ENCODE assay signal across 24 cellular contexts in genomic region chr11:3232956-3233355, GRCh38. TPM values are rescaled to one million over a fixed set of nuclear protein-coding genes. Genes with fewer than 3 reads are reported as not detected.
"Had no signal": no experiment of that assay in that cellular context is flagged by ENCODE, and none has a peak within 500 bp of the region (broad histone marks: within the 10 kb centered on the region; RNA-seq: fewer than 3 reads in every experiment).

No MANE protein-coding gene starts in this region.

- H3K27ac Mint-ChIP-seq: natural killer cell treated with Interleukin-12 subunit alpha and Interleukin-12 subunit beta and Interleukin-15 and Interleukin-18, amount 100 ng/mL, for 72 hours; neural progenitor cell; stimulated activated memory B cell treated with anti-CD40 and anti-IgM and Interleukin-4, amounts not matched to agents 10 μg/mL and 1 μg/mL and 100 μg/mL, for 72 hours; stimulated activated naive CD8-positive, alpha-beta T cell treated with anti-CD3 and anti-CD28 coated beads, Interleukin-15, Interleukin-2, amounts not matched to agents 100 ng/mL and 50 ng/mL, for 24 hours had no signal

- H3K36me3 Mint-ChIP-seq: natural killer cell treated with Interleukin-12 subunit alpha and Interleukin-12 subunit beta and Interleukin-15 and Interleukin-18, amount 100 ng/mL, for 72 hours; neural progenitor cell; stimulated activated memory B cell treated with anti-CD40 and anti-IgM and Interleukin-4, amounts not matched to agents 10 μg/mL and 1 μg/mL and 100 μg/mL, for 72 hours had no signal

- DNase-seq: cortex of kidney; effector CD8-positive, alpha-beta T cell; kidney glomerular epithelial cell; occipital lobe; spleen; stimulated activated CD4-positive, alpha-beta T cell treated with anti-CD3 and anti-CD28 coated beads, Interleukin-15, amount 100 ng/mL, for 24 hours; stimulated activated CD4-positive, alpha-beta T cell treated with anti-CD3 and anti-CD28 coated beads, Interleukin-1b, Interleukin-23, amount 100 ng/mL, for 48 hours; stimulated activated CD4-positive, alpha-beta T cell treated with anti-CD3 and anti-CD28 coated beads, Interleukin-4, amount 100 ng/mL, for 24 hours; upper lobe of right lung had no signal

- H3K4me3 Mint-ChIP-seq: natural killer cell treated with Interleukin-12 subunit alpha and Interleukin-12 subunit beta and Interleukin-15 and Interleukin-18, amount 100 ng/mL, for 72 hours; neural progenitor cell; stimulated activated memory B cell treated with anti-CD40 and anti-IgM and Interleukin-4, amounts not matched to agents 10 μg/mL and 1 μg/mL and 100 μg/mL, for 72 hours; stimulated activated naive CD8-positive, alpha-beta T cell treated with anti-CD3 and anti-CD28 coated beads, Interleukin-15, Interleukin-2, amounts not matched to agents 100 ng/mL and 50 ng/mL, for 24 hours had no signal

- ATAC-seq: esophagus mucosa; natural killer cell treated with Interleukin-12 subunit alpha and Interleukin-12 subunit beta and Interleukin-15 and Interleukin-18, amount 100 ng/mL, for 72 hours; stimulated activated memory B cell treated with anti-CD40 and anti-IgM and Interleukin-4, amounts not matched to agents 10 μg/mL and 1 μg/mL and 100 μg/mL, for 72 hours had no signal

- H3K9me3 Mint-ChIP-seq: natural killer cell treated with Interleukin-12 subunit alpha and Interleukin-12 subunit beta and Interleukin-15 and Interleukin-18, amount 100 ng/mL, for 72 hours; neural progenitor cell; stimulated activated naive CD8-positive, alpha-beta T cell treated with anti-CD3 and anti-CD28 coated beads, Interleukin-15, Interleukin-2, amounts not matched to agents 100 ng/mL and 50 ng/mL, for 24 hours had no signal

- H3K27me3 Mint-ChIP-seq: stimulated activated naive CD8-positive, alpha-beta T cell treated with anti-CD3 and anti-CD28 coated beads, Interleukin-15, Interleukin-2, amounts not matched to agents 100 ng/mL and 50 ng/mL, for 24 hours had no signal

- H3K4me1 Mint-ChIP-seq: neural progenitor cell; stimulated activated memory B cell treated with anti-CD40 and anti-IgM and Interleukin-4, amounts not matched to agents 10 μg/mL and 1 μg/mL and 100 μg/mL, for 72 hours had no signal

RNA-seq across cellular contexts. Expression of gene MRGPRE, which starts 0.7 kb away (rescaled TPM):
- total RNA-seq: esophagus mucosa; frontal cortex; glomerular endothelial cell; lower leg skin; natural killer cell treated with Interleukin-12 subunit alpha and Interleukin-12 subunit beta and Interleukin-15 and Interleukin-18, amount 100 ng/mL, for 72 hours; occipital lobe; psoas muscle; right lobe of liver; skeletal muscle tissue; temporal lobe; upper lobe of right lung had no signal

RNA-seq across cellular contexts. Expression of gene MRGPRG, which starts 14.3 kb away (rescaled TPM):
- total RNA-seq: dorsolateral prefrontal cortex; esophagus mucosa; fibroblast of lung; frontal cortex; glomerular endothelial cell; heart right ventricle; lower leg skin; natural killer cell treated with Interleukin-12 subunit alpha and Interleukin-12 subunit beta and Interleukin-15 and Interleukin-18, amount 100 ng/mL, for 72 hours; occipital lobe; psoas muscle; right lobe of liver; skeletal muscle tissue; spleen; temporal lobe; upper lobe of right lung had no signal
